13 cellular contexts compared by ENCODE assay signal in genomic region chr7:134031835-134032617, GRCh38.
A peak's percentile ranks its signal among the peaks of the same experiment; 100 is the strongest.
DNase-seq lines count a peak whose midpoint lies in the region; ATAC-seq, FAIRE-seq and TF ChIP-seq lines count a peak whose summit lies in the region.
"Had no signal": no experiment of that assay in that cellular context is flagged by ENCODE, and none has a peak within 500 bp of the region (broad histone marks: within the 10 kb centered on the region; RNA-seq: fewer than 3 reads in every experiment).

No MANE protein-coding gene starts in this region.

- peak overlapping the region; percentile 5 for H3K27ac Mint-ChIP-seq in CD8-positive, alpha-beta T cell
- H3K27ac Mint-ChIP-seq: T-helper 1 cell treated with Interleukin-12 subunit alpha and Interleukin-12 subunit beta and Interleukin-4 antibody, amounts not matched to agents 30 μg/mL and 1 μg/mL, for 36 hours had no signal

- H3K4me3 ChIP-seq in CD8-positive, alpha-beta T cell (ENCODE audit: low read depth, low read length) = no peak overlapping the region
- H3K4me3 ChIP-seq in Jurkat, Clone E6-1 (ENCODE audit: low read length) = peak overlapping the region; percentile 16
- H3K4me3 ChIP-seq in RWPE2 (ENCODE audit: severe bottlenecking) (no peak overlapping the region), heart left ventricle (no peak overlapping the region), lower leg skin (ENCODE audit: low read depth, poor library complexity, severe bottlenecking) (no peak overlapping the region)
- H3K4me3 ChIP-seq: esophagus squamous epithelium had no signal

- H3K4me1 Mint-ChIP-seq in CD8-positive, alpha-beta T cell (ENCODE audit: low read depth) = peaks cover 23% of the 10 kb centered on the region

- H3K27me3 Mint-ChIP-seq in CD8-positive, alpha-beta T cell (ENCODE audit: low read depth) = no peaks in the 10 kb centered on the region
- H3K27me3 Mint-ChIP-seq: CD4-positive, CD25-positive, alpha-beta regulatory T cell had no signal

- ATAC-seq in CD8-positive, alpha-beta T cell = peak; percentile 70
- ATAC-seq in RWPE2 (ENCODE audit: low read depth) = no peak
- peak; percentile 61 to 92 (median 84) for ATAC-seq in heart left ventricle
- no peak for ATAC-seq in HG03175 (IDR thresholded peaks at IDR 0.05; ENCODE audit: unreplicated experiment)

- no peaks in the 10 kb centered on the region for H3K36me3 ChIP-seq in CD8-positive, alpha-beta T cell (ENCODE audit: insufficient read depth, low read length)
- H3K36me3 ChIP-seq in RWPE2 (ENCODE audit: low read depth) (no peaks in the 10 kb centered on the region), heart left ventricle (no peaks in the 10 kb centered on the region)
- H3K36me3 ChIP-seq: esophagus squamous epithelium had no signal

- no peak for FAIRE-seq in GM19239 (lab: Jason Lieb, UNC)

- H3K9me3 ChIP-seq in CD8-positive, alpha-beta T cell (ENCODE audit: low read length) = no peaks in the 10 kb centered on the region
- H3K9me3 ChIP-seq in RWPE2 (ENCODE audit: severe bottlenecking) (no peaks in the 10 kb centered on the region), heart left ventricle (no peaks in the 10 kb centered on the region)
- H3K9me3 ChIP-seq: esophagus squamous epithelium had no signal

- peaks cover 8% of the 10 kb centered on the region for H3K4me1 ChIP-seq in CD8-positive, alpha-beta T cell (ENCODE audit: insufficient read depth, low read length)
- H3K4me1 ChIP-seq in RWPE2 (ENCODE audit: insufficient read depth, poor library complexity, severe bottlenecking) (no peaks in the 10 kb centered on the region), heart left ventricle (peaks cover 0 to 9% (median 0%) of the 10 kb centered on the region in 12 donors)
- H3K4me1 ChIP-seq: esophagus squamous epithelium had no signal

- H3K36me3 Mint-ChIP-seq in CD8-positive, alpha-beta T cell = peaks cover 16% of the 10 kb centered on the region

- POLR2A ChIA-PET in CD8-positive, alpha-beta T cell (lab: Charles Lee) = no interaction called here

- no peaks in the 10 kb centered on the region for H3K9me3 Mint-ChIP-seq in CD8-positive, alpha-beta T cell
- H3K9me3 Mint-ChIP-seq: T-helper 1 cell treated with Interleukin-12 subunit alpha and Interleukin-12 subunit beta and Interleukin-4 antibody, amounts not matched to agents 30 μg/mL and 1 μg/mL, for 36 hours had no signal

- H3K27me3 ChIP-seq in CD8-positive, alpha-beta T cell (ENCODE audit: insufficient read depth, low read length) = no peaks in the 10 kb centered on the region
- H3K27me3 ChIP-seq in RWPE2 (ENCODE audit: insufficient read depth, poor library complexity, severe bottlenecking) = no peaks in the 10 kb centered on the region
- no peaks in the 10 kb centered on the region for H3K27me3 ChIP-seq in heart left ventricle
- H3K27me3 ChIP-seq: esophagus squamous epithelium had no signal

- 38 to 64% (median 56%) methylated on average over 3 of the region's 3 CpGs for WGBS in heart left ventricle, 4 donors
- WGBS in lower leg skin, 2 donors = 88 to 89% methylated on average over 3 of the region's 3 CpGs

- no peak overlapping the region for H3K27ac ChIP-seq in CD8-positive, alpha-beta T cell (ENCODE audit: low read depth, low read length)
- H3K27ac ChIP-seq in RWPE2 (ENCODE audit: poor library complexity, severe bottlenecking) (no peak overlapping the region), heart left ventricle (no peak overlapping the region)
- H3K27ac ChIP-seq: esophagus squamous epithelium had no signal

- CTCF ChIA-PET in CD8-positive, alpha-beta T cell (lab: Charles Lee) = no interaction called here

- TF ChIP-seq POLR2A in heart left ventricle (IDR thresholded peaks at IDR 0.05) = no peak
- TF ChIP-seq POLR2A in lower leg skin (IDR thresholded peaks at IDR 0.05) = no peak

- peak in 1 of 7 experiments; percentile 49 for DNase-seq in CD8-positive, alpha-beta T cell
- peak; percentile 99 for DNase-seq in Jurkat, Clone E6-1 (ENCODE audit: low read depth, low spot score)
- no peak for DNase-seq in RWPE2 (ENCODE audit: low spot score)
- peak in 4 of 5 donors; percentile 16 to 67 (median 37) for DNase-seq in heart left ventricle
- DNase-seq in lower leg skin (ENCODE audit: low spot score in 2 of 2) = no peak
- DNase-seq in GM19239 (ENCODE audit: insufficient read length, low spot score) = no peak
- DNase-seq in SIG-M5 (lab: John Stamatoyannopoulos, UW) = no peak
- DNase-seq: esophagus squamous epithelium, islet precursor cell, NCI-H446 had no signal

- intact Hi-C loops in CD8-positive, alpha-beta T cell (cut with DNase I, micrococcal nuclease) = no loop called here
- intact Hi-C loops in heart left ventricle (cut with DNase I) (no loop called here), lower leg skin (cut with DNase I; ENCODE audit: low total_unique reads) (no loop called here)

- no peak overlapping the region for H3K4me3 Mint-ChIP-seq in CD8-positive, alpha-beta T cell
- H3K4me3 Mint-ChIP-seq: CD4-positive, CD25-positive, alpha-beta regulatory T cell; T-helper 1 cell treated with Interleukin-12 subunit alpha and Interleukin-12 subunit beta and Interleukin-4 antibody, amounts not matched to agents 30 μg/mL and 1 μg/mL, for 36 hours had no signal

- no peak for TF ChIP-seq CTCF in CD8-positive, alpha-beta T cell (IDR thresholded peaks at IDR 0.05)
- TF ChIP-seq CTCF in RWPE2 (IDR thresholded peaks at IDR 0.05; ENCODE audit: poor library complexity, severe bottlenecking) (peak; percentile 32), heart left ventricle (IDR thresholded peaks at IDR 0.05) (peak in 1 of 12 donors; percentile 4), lower leg skin (IDR thresholded peaks at IDR 0.05) (no peak)

Comparison
In these comparisons a context has a peak if more than half of its experiments do, and no peak if none do; other contexts are left out.
1. ATAC-seq: peak in CD8-positive, alpha-beta T cell (single experiment) and heart left ventricle (4 of 4); none in RWPE2 (single experiment) and HG03175 (single experiment).
2. DNase-seq: peak in Jurkat, Clone E6-1 (single experiment) and heart left ventricle (4 of 5); none in RWPE2 (single experiment), lower leg skin (0 of 2), GM19239 (single experiment) and SIG-M5 (single experiment).